Comparison of ENCODE assay signal across 32 cellular contexts in the genomic region with DNA sequence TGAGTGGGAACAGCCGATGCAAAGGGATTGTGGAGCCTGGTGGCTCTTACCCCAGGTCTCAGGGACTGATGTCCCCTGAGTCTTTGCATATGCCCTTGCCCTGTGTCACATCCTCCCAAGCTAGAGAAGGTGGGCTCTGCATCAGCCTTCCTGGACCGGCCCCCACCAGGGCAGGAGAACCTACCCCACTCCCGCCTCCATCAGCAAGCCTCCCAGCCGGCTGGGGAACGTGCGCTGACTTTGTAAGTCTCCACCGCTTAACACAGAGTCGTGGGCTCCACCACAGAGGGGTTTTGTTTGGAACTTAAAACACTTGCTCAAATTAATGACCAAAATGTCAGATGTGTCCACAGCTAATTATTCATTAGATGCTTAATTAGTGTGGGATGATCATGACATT.
"Had no signal": no experiment of that assay in that cellular context is flagged by ENCODE, and none has a peak within 500 bp of the region (broad histone marks: within the 10 kb centered on the region; RNA-seq: fewer than 3 reads in every experiment).

No MANE protein-coding gene starts in this region.

- H3K4me3 Mint-ChIP-seq: activated CD4-positive, alpha-beta T cell treated with anti-CD3 and anti-CD28 coated beads, Interleukin-2, amount 10 ng/mL, durations not matched to agents 7 days and 5 days; activated CD8-positive, alpha-beta T cell treated with anti-CD3 and anti-CD28 coated beads for 36 hours; activated naive CD8-positive, alpha-beta T cell treated with anti-CD3 and anti-CD28 coated beads, Interleukin-2, amount 10 ng/mL, durations not matched to agents 7 days and 5 days; activated T-cell treated with anti-CD3 and anti-CD28 coated beads, Interleukin-2, amount 50 U/mL, for 4 hours; activated T-helper 17 cell treated with anti-CD3 and anti-CD28 coated beads, Interleukin-2, amount 50 U/mL, for 72 hours; T-helper 17 cell; T-helper 2 cell treated with Interferon-gamma antibody and Interleukin-4, amounts not matched to agents 5 μg/mL and 100 μg/mL, for 36 hours had no signal

- H3K27me3 ChIP-seq: ascending aorta, brain microvascular endothelial cell, colonic mucosa, gastroesophageal sphincter, heart right ventricle had no signal

- DNase-seq: activated CD4-positive, alpha-beta T cell treated with anti-CD3 and anti-CD28 coated beads for 1 hour; activated CD4-positive, alpha-beta T cell treated with anti-CD3 and anti-CD28 coated beads for 4 hours; activated CD4-positive, alpha-beta T cell treated with anti-CD3 and anti-CD28 coated beads, Interleukin-2, amount 10 ng/mL, durations not matched to agents 7 days and 5 days; activated CD4-positive, alpha-beta T cell treated with anti-CD3 and anti-CD28 coated beads, Interleukin-2, amount 50 U/mL, for 4 hours; activated CD4-positive, CD25-positive, alpha-beta regulatory T cell; activated CD8-positive, alpha-beta memory T cell treated with anti-CD3 and anti-CD28 coated beads for 24 hours; activated CD8-positive, alpha-beta T cell treated with anti-CD3 and anti-CD28 coated beads for 36 hours; activated effector memory CD4-positive, alpha-beta T cell treated with Interleukin-2 at 50 U/mL for 16 hours; activated gamma-delta T cell treated with Interleukin-2 at 50 U/mL for 16 hours; activated naive CD4-positive, alpha-beta T cell treated with Interleukin-2 at 50 U/mL for 16 hours; activated naive CD8-positive, alpha-beta T cell treated with anti-CD3 and anti-CD28 coated beads, Interleukin-2, amount 10 ng/mL, durations not matched to agents 7 days and 5 days; activated T-cell treated with anti-CD3 and anti-CD28 coated beads, Interleukin-2, amount 50 U/mL, for 4 hours; brain microvascular endothelial cell; central memory CD4-positive, alpha-beta T cell; cerebellar nuclear complex; colonic mucosa; effector CD8-positive, alpha-beta T cell; esophagus squamous epithelium; foreskin melanocyte; T-helper 1 cell; T-helper 17 cell; T1000 had no signal

- H3K4me3 ChIP-seq: ascending aorta, colonic mucosa, esophagus squamous epithelium, gastroesophageal sphincter, heart right ventricle had no signal

- H3K4me1 ChIP-seq: ascending aorta, colonic mucosa, esophagus squamous epithelium, gastroesophageal sphincter had no signal

- H3K27me3 Mint-ChIP-seq: activated CD4-positive, alpha-beta T cell treated with anti-CD3 and anti-CD28 coated beads, Interleukin-2, amount 10 ng/mL, durations not matched to agents 7 days and 5 days; activated naive CD8-positive, alpha-beta T cell treated with anti-CD3 and anti-CD28 coated beads, Interleukin-2, amount 10 ng/mL, durations not matched to agents 7 days and 5 days had no signal

- H3K4me1 Mint-ChIP-seq: activated CD4-positive, alpha-beta T cell treated with anti-CD3 and anti-CD28 coated beads, Interleukin-2, amount 10 ng/mL, durations not matched to agents 7 days and 5 days; activated naive CD8-positive, alpha-beta T cell treated with anti-CD3 and anti-CD28 coated beads, Interleukin-2, amount 10 ng/mL, durations not matched to agents 7 days and 5 days; activated T-helper 17 cell treated with anti-CD3 and anti-CD28 coated beads, Interleukin-2, amount 50 U/mL, for 72 hours; T-helper 17 cell had no signal

- H3K9me3 Mint-ChIP-seq: activated CD4-positive, alpha-beta T cell treated with anti-CD3 and anti-CD28 coated beads, Interleukin-2, amount 10 ng/mL, durations not matched to agents 7 days and 5 days; activated CD8-positive, alpha-beta T cell treated with anti-CD3 and anti-CD28 coated beads for 36 hours; activated naive CD4-positive, alpha-beta T cell treated with anti-CD3 and anti-CD28 coated beads, Interleukin-2, amount 50 U/mL, for 72 hours; activated naive CD8-positive, alpha-beta T cell treated with anti-CD3 and anti-CD28 coated beads, Interleukin-2, amount 10 ng/mL, durations not matched to agents 7 days and 5 days; activated T-cell treated with anti-CD3 and anti-CD28 coated beads, Interleukin-2, amount 50 U/mL, for 4 hours; activated T-helper 17 cell treated with anti-CD3 and anti-CD28 coated beads, Interleukin-2, amount 50 U/mL, for 72 hours had no signal

- ATAC-seq: activated CD8-positive, alpha-beta T cell treated with anti-CD3 and anti-CD28 coated beads for 36 hours; activated naive CD4-positive, alpha-beta T cell treated with anti-CD3 and anti-CD28 coated beads, Interleukin-2, amount 50 U/mL, for 72 hours; activated T-cell treated with anti-CD3 and anti-CD28 coated beads, Interleukin-2, amount 50 U/mL, for 4 hours; activated T-helper 17 cell treated with anti-CD3 and anti-CD28 coated beads, Interleukin-2, amount 50 U/mL, for 72 hours; gastroesophageal sphincter; T-helper 17 cell had no signal

- H3K27ac ChIP-seq: ascending aorta, brain microvascular endothelial cell, colonic mucosa, epithelial cell of prostate, esophagus squamous epithelium, gastroesophageal sphincter, WERI-Rb-1 had no signal

- FAIRE-seq: endometrium, endothelial cell of umbilical vein had no signal

- H3K36me3 Mint-ChIP-seq: activated naive CD4-positive, alpha-beta T cell treated with anti-CD3 and anti-CD28 coated beads, Interleukin-2, amount 50 U/mL, for 72 hours; activated naive CD8-positive, alpha-beta T cell treated with anti-CD3 and anti-CD28 coated beads, Interleukin-2, amount 10 ng/mL, durations not matched to agents 7 days and 5 days had no signal

- H3K36me3 ChIP-seq: ascending aorta, brain microvascular endothelial cell, colonic mucosa, esophagus squamous epithelium, gastroesophageal sphincter, heart right ventricle, WERI-Rb-1 had no signal

- H3K27ac Mint-ChIP-seq: activated CD4-positive, alpha-beta T cell treated with anti-CD3 and anti-CD28 coated beads, Interleukin-2, amount 10 ng/mL, durations not matched to agents 7 days and 5 days; activated CD8-positive, alpha-beta T cell treated with anti-CD3 and anti-CD28 coated beads for 36 hours; activated naive CD4-positive, alpha-beta T cell treated with anti-CD3 and anti-CD28 coated beads, Interleukin-2, amount 50 U/mL, for 72 hours; activated naive CD8-positive, alpha-beta T cell treated with anti-CD3 and anti-CD28 coated beads, Interleukin-2, amount 10 ng/mL, durations not matched to agents 7 days and 5 days; activated T-helper 17 cell treated with anti-CD3 and anti-CD28 coated beads, Interleukin-2, amount 50 U/mL, for 72 hours; T-helper 17 cell; T-helper 2 cell treated with Interferon-gamma antibody and Interleukin-4, amounts not matched to agents 5 μg/mL and 100 μg/mL, for 36 hours had no signal

- H3K9me3 ChIP-seq: ascending aorta, colonic mucosa, esophagus squamous epithelium, gastroesophageal sphincter, heart right ventricle had no signal
